8 cellular contexts compared by ENCODE assay signal in genomic region chr17:64920026-64920418, GRCh38. TPM values are rescaled to one million over a fixed set of nuclear protein-coding genes. Genes with fewer than 3 reads are reported as not detected.
DNase-seq lines count a peak whose midpoint lies in the region; ATAC-seq, FAIRE-seq and TF ChIP-seq lines count a peak whose summit lies in the region.

No MANE protein-coding gene starts in this region.

- no peaks in the 10 kb centered on the region for H3K9me2 ChIP-seq in OCI-LY1 (ENCODE audit: low read depth, low read length)

- POLR2A ChIA-PET in CD8-positive, alpha-beta T cell (lab: Charles Lee): interaction anchor here (0.8 to 1.5 kb wide), 7 partner anchors 42 to 1068 kb away, joined by 3 to 8 read pairs (median 4); no protein-coding TSS in a partner anchor
- POLR2A ChIA-PET in naive thymus-derived CD8-positive, alpha-beta T cell (lab: Charles Lee): interaction anchor here (0.6 to 2.0 kb wide), 9 partner anchors 20 to 501 kb away, joined by 3 to 12 read pairs (median 4); partner anchors contain the start of gene GNA13

- peak overlapping the region; percentile 63 for H3K27ac ChIP-seq in CD8-positive, alpha-beta T cell (ENCODE audit: low read depth, low read length)
- peak overlapping the region; percentile 67 for H3K27ac ChIP-seq in OCI-LY1 (ENCODE audit: low read depth, low read length, poor library complexity, severe bottlenecking)

- H3K27me3 ChIP-seq in CD8-positive, alpha-beta T cell (ENCODE audit: insufficient read depth, low read length): no peaks in the 10 kb centered on the region
- no peaks in the 10 kb centered on the region for H3K27me3 ChIP-seq in OCI-LY1 (ENCODE audit: insufficient read depth, low read length)

- H3K27me3 Mint-ChIP-seq in CD8-positive, alpha-beta T cell (ENCODE audit: low read depth): no peaks in the 10 kb centered on the region
- H3K27me3 Mint-ChIP-seq in naive thymus-derived CD8-positive, alpha-beta T cell: no peaks in the 10 kb centered on the region

- no peaks in the 10 kb centered on the region for H3K9me3 Mint-ChIP-seq in CD8-positive, alpha-beta T cell
- H3K9me3 Mint-ChIP-seq in naive thymus-derived CD8-positive, alpha-beta T cell: no peaks in the 10 kb centered on the region

- FAIRE-seq in RCC 7860 (lab: Jason Lieb, UNC): no peak

- CTCF ChIA-PET in CD8-positive, alpha-beta T cell (lab: Charles Lee): interaction anchor here (0.7 to 1.8 kb wide), 5 partner anchors 18 to 197 kb away, joined by 3 to 8 read pairs (median 4); no protein-coding TSS in a partner anchor

- no peaks in the 10 kb centered on the region for H4K20me1 ChIP-seq in OCI-LY1 (ENCODE audit: insufficient read depth, low read length)

- H3K9me3 ChIP-seq in CD8-positive, alpha-beta T cell (ENCODE audit: low read length): no peaks in the 10 kb centered on the region
- no peaks in the 10 kb centered on the region for H3K9me3 ChIP-seq in OCI-LY1 (ENCODE audit: low read length)

- no peak for TF ChIP-seq CTCF in CD8-positive, alpha-beta T cell (IDR thresholded peaks at IDR 0.05)
- TF ChIP-seq CTCF in OCI-LY1 (IDR thresholded peaks at IDR 0.05; ENCODE audit: low read length): no peak

- peaks cover 3% of the 10 kb centered on the region for H3K4me1 Mint-ChIP-seq in CD8-positive, alpha-beta T cell (ENCODE audit: low read depth)
- peaks cover 1 to 31% (median 8%) of the 10 kb centered on the region in 4 donors for H3K4me1 Mint-ChIP-seq in naive thymus-derived CD8-positive, alpha-beta T cell

- peak overlapping the region; percentile 59 for H3K9ac ChIP-seq in OCI-LY1 (ENCODE audit: low read length)

- peaks cover 4% of the 10 kb centered on the region for H3K4me1 ChIP-seq in CD8-positive, alpha-beta T cell (ENCODE audit: insufficient read depth, low read length)
- peaks cover 19% of the 10 kb centered on the region for H3K4me1 ChIP-seq in OCI-LY1 (ENCODE audit: insufficient read depth, low read length, severe bottlenecking)

- H3F3A ChIP-seq in OCI-LY1 (ENCODE audit: insufficient read depth, low read length): no peaks in the 10 kb centered on the region

- peak overlapping the region; percentile 92 for H3K27ac Mint-ChIP-seq in CD8-positive, alpha-beta T cell
- peak overlapping the region; percentile 77 to 98 (median 96) for H3K27ac Mint-ChIP-seq in naive thymus-derived CD8-positive, alpha-beta T cell

- peak overlapping the region; percentile 64 for H3K4me2 ChIP-seq in OCI-LY1 (ENCODE audit: low read length)

- ATAC-seq in CD8-positive, alpha-beta T cell: no peak
- ATAC-seq in naive thymus-derived CD8-positive, alpha-beta T cell: peak in 1 of 2 donors; percentile 5
- ATAC-seq in HG02798 (IDR thresholded peaks at IDR 0.05; ENCODE audit: poor library complexity, unreplicated experiment): no peak

- H3K36me3 ChIP-seq in CD8-positive, alpha-beta T cell (ENCODE audit: insufficient read depth, low read length): no peaks in the 10 kb centered on the region
- no peaks in the 10 kb centered on the region for H3K36me3 ChIP-seq in OCI-LY1 (ENCODE audit: insufficient read depth, low read length)

- no peaks in the 10 kb centered on the region for H3K79me2 ChIP-seq in OCI-LY1 (ENCODE audit: insufficient read depth, low read length)

- peak overlapping the region; percentile 73 for H3K4me3 ChIP-seq in CD8-positive, alpha-beta T cell (ENCODE audit: low read depth, low read length)
- peak overlapping the region; percentile 62 for H3K4me3 ChIP-seq in OCI-LY1 (ENCODE audit: low read depth, low read length, poor library complexity, severe bottlenecking)

- peak overlapping the region; percentile 88 for H3K4me3 Mint-ChIP-seq in CD8-positive, alpha-beta T cell
- H3K4me3 Mint-ChIP-seq in naive thymus-derived CD8-positive, alpha-beta T cell: peak overlapping the region; percentile 85 to 96 (median 89)

- peak in 1 of 7 experiments; percentile 47 for DNase-seq in CD8-positive, alpha-beta T cell
- DNase-seq in ecto neural progenitor cell (ENCODE audit: low spot score) (peak; percentile 60), T1000 (lab: John Stamatoyannopoulos, UW) (no peak), globus pallidus (ENCODE audit: low spot score) (no peak), RCC 7860 (ENCODE audit: low spot score) (no peak)
- no peak for DNase-seq in naive thymus-derived CD8-positive, alpha-beta T cell

- intact Hi-C loops in CD8-positive, alpha-beta T cell (cut with DNase I, micrococcal nuclease): loop anchor here (2.0 to 10.0 kb wide), 4 partner anchors 42 to 185 kb away; partner anchors contain the start of gene GNA13 (in 1 of the 2)

- H2AFZ ChIP-seq in OCI-LY1 (ENCODE audit: low read length): no peak overlapping the region

- peaks cover 2% of the 10 kb centered on the region for H3K36me3 Mint-ChIP-seq in CD8-positive, alpha-beta T cell
- peaks cover 0 to 3% (median 2%) of the 10 kb centered on the region in 3 donors for H3K36me3 Mint-ChIP-seq in naive thymus-derived CD8-positive, alpha-beta T cell

RNA-seq across cellular contexts. Expression of gene LRRC37A3, which starts 0.7 kb away (rescaled TPM):
- total RNA-seq in CD8-positive, alpha-beta T cell: 1 to 10 TPM; 4.1 to 6.2 TPM
- 10 to 100 TPM; 28.5 to 30.1 TPM for total RNA-seq in naive thymus-derived CD8-positive, alpha-beta T cell
- 1 to 10 TPM in 2 of 3 donors, under 1 TPM in 1; 0.75 to 2.9 (median 1.1) TPM for polyA plus RNA-seq in naive thymus-derived CD8-positive, alpha-beta T cell

Comparison
In these comparisons a context has a peak if more than half of its experiments do, and no peak if none do; other contexts are left out.
1. RNA of gene LRRC37A3, which starts 0.7 kb away (total RNA-seq): 28.5 to 30.1 TPM in naive thymus-derived CD8-positive, alpha-beta T cell; 4.1 to 6.2 TPM in CD8-positive, alpha-beta T cell; every median in the first group is over 4 times any median in the second.